In the genomic region with DNA sequence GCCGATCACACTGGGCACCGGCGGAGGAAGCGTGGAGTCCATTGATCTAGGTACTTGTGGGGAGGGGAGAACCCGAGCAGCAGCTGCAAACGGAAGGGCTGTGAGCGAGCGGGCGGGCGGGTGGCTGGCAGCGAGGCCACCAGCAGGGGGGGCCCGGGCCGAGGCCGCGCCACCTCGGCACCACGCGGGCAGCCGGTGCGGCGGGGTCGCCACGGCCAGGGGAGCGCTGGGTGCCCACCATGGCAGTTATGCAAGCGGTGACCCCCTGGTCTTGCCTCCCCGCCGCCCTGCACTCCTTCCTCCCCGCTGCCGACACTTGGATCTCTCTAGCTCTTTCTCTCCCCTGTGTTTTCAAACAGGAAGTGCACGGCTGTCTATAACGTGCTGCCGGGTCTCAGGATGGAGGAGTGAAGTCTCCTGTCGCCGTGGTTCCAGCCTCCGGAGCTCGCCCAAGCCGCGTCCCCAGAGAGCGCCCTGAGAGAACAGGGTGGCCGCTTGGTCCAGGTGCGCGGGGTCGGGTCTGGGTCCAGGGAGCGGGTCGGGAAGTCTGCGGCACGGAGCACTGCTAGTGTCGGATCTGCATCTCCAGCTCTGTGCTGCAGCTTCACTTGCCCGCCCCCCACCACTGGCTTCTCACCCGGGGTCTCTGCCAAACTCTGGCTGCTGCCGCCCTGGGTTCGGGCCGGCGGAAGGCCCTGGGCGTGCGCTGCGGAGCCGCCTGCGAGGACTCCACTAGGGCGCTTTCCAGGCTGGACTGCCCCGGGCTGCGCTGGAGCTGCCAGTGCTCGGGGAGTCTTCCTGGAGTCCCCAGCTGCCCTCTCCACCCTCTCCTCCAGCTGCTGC, we compare ENCODE assay signal across 8 cellular contexts.
DNase-seq lines count a peak whose midpoint lies in the region; ATAC-seq and TF ChIP-seq lines count a peak whose summit lies in the region.

No MANE protein-coding gene starts in this region.

- H3K36me3 Mint-ChIP-seq in stimulated activated effector memory CD8-positive, alpha-beta T cell treated with anti-CD3 and anti-CD28 coated beads, Interleukin-12 subunit alpha, Interleukin-12 subunit beta, amount 100 ng/mL, for 72 hours = peaks cover 9% of the 10 kb centered on the region

- H3K4me3 Mint-ChIP-seq in stimulated activated effector memory CD8-positive, alpha-beta T cell treated with anti-CD3 and anti-CD28 coated beads, Interleukin-12 subunit alpha, Interleukin-12 subunit beta, amount 100 ng/mL, for 72 hours = peak overlapping the region; percentile 89

- H3K27ac ChIP-seq in BLaER1 treated with 17β-estradiol and CSF1 and Interleukin-3, amounts not matched to agents 10 nM and 100 nM = peak overlapping the region in 10 of 11 experiments; percentile 58 to 93 (median 88); a peak in 20 of 22 replicates
- peak overlapping the region; percentile 62 for H3K27ac ChIP-seq in muscle layer of duodenum (ENCODE audit: low read length)

- peak overlapping the region; percentile 67 to 92 (median 85) for H3K9ac ChIP-seq in BLaER1 treated with 17β-estradiol and CSF1 and Interleukin-3, amounts not matched to agents 10 nM and 100 nM

- H3K4me3 ChIP-seq in BLaER1 treated with 17β-estradiol and CSF1 and Interleukin-3, amounts not matched to agents 10 nM and 100 nM = peak overlapping the region; percentile 57 to 88 (median 76)
- peak overlapping the region; percentile 75 to 85 for H3K4me3 ChIP-seq in muscle layer of duodenum (ENCODE audit: low read depth in 1 of 2, low read length in 2 of 2)

- TF ChIP-seq POLR2A in GM19193 (IDR thresholded peaks at IDR 0.05; ENCODE audit: extremely low read depth, insufficient read depth, insufficient read length) = peak; percentile 60
- peak; percentile 70 for TF ChIP-seq POLR2A in erythroblast (IDR thresholded peaks at IDR 0.05; ENCODE audit: low read length)

- peak overlapping the region; percentile 92 for H3K27ac Mint-ChIP-seq in stimulated activated effector memory CD8-positive, alpha-beta T cell treated with anti-CD3 and anti-CD28 coated beads, Interleukin-12 subunit alpha, Interleukin-12 subunit beta, amount 100 ng/mL, for 72 hours

- H3K27me3 ChIP-seq in BLaER1 treated with 17β-estradiol and CSF1 and Interleukin-3, amounts not matched to agents 10 nM and 100 nM = no peaks in the 10 kb centered on the region
- H3K27me3 ChIP-seq in muscle layer of duodenum (ENCODE audit: low read depth, low read length) = no peaks in the 10 kb centered on the region

- H3K9me3 Mint-ChIP-seq in stimulated activated effector memory CD8-positive, alpha-beta T cell treated with anti-CD3 and anti-CD28 coated beads, Interleukin-12 subunit alpha, Interleukin-12 subunit beta, amount 100 ng/mL, for 72 hours = no peaks in the 10 kb centered on the region

- peaks cover 36% of the 10 kb centered on the region for H3K4me1 Mint-ChIP-seq in stimulated activated effector memory CD8-positive, alpha-beta T cell treated with anti-CD3 and anti-CD28 coated beads, Interleukin-12 subunit alpha, Interleukin-12 subunit beta, amount 100 ng/mL, for 72 hours

- H3K9me3 ChIP-seq in BLaER1 treated with 17β-estradiol and CSF1 and Interleukin-3, amounts not matched to agents 10 nM and 100 nM (replicated peaks in 1 of 11) = no peaks in the 10 kb centered on the region
- no peaks in the 10 kb centered on the region for H3K9me3 ChIP-seq in muscle layer of duodenum (ENCODE audit: control insufficient read depth in 1 of 2, low read length in 2 of 2)

- H3K36me3 ChIP-seq in BLaER1 treated with 17β-estradiol and CSF1 and Interleukin-3, amounts not matched to agents 10 nM and 100 nM = peaks cover 15 to 68% (median 21%) of the 10 kb centered on the region in 11 experiments; a peak in 20 of 22 replicates
- H3K36me3 ChIP-seq in muscle layer of duodenum (ENCODE audit: control insufficient read depth in 1 of 2, insufficient read depth in 2 of 2, low read length in 2 of 2) = no peaks in the 10 kb centered on the region

- peak; percentile 85 for ATAC-seq in HG03354 (IDR thresholded peaks at IDR 0.05; ENCODE audit: poor library complexity, severe bottlenecking, unreplicated experiment)
- peak; percentile 96 for ATAC-seq in stimulated activated effector memory CD8-positive, alpha-beta T cell treated with anti-CD3 and anti-CD28 coated beads, Interleukin-12 subunit alpha, Interleukin-12 subunit beta, amount 100 ng/mL, for 72 hours

- peaks cover 62 to 74% (median 64%) of the 10 kb centered on the region in 10 experiments for H3K4me1 ChIP-seq in BLaER1 treated with 17β-estradiol and CSF1 and Interleukin-3, amounts not matched to agents 10 nM and 100 nM
- peaks cover 11 to 21% of the 10 kb centered on the region in 2 donors for H3K4me1 ChIP-seq in muscle layer of duodenum (ENCODE audit: control insufficient read depth in 1 of 2, insufficient read depth in 2 of 2, low read length in 2 of 2)

- H3K4me2 ChIP-seq in BLaER1 treated with 17β-estradiol and CSF1 and Interleukin-3, amounts not matched to agents 10 nM and 100 nM = peak overlapping the region; percentile 86 to 98 (median 95)

- DNase-seq in NOMO-1 treated with dmso at 0.1 percent for 144 hours (lab: John Stamatoyannopoulos, UW; ENCODE audit: unreplicated experiment) = peak; percentile 84
- peak; percentile 65 for DNase-seq in activated T-cell treated with anti-CD3 and anti-CD28 coated beads for 1 hour (ENCODE audit: low read depth)
- peak; percentile 85 to 89 for DNase-seq in erythroblast (lab: John Stamatoyannopoulos, UW)
- DNase-seq in stimulated activated effector memory CD8-positive, alpha-beta T cell treated with anti-CD3 and anti-CD28 coated beads, Interleukin-12 subunit alpha, Interleukin-12 subunit beta, amount 100 ng/mL, for 72 hours (ENCODE audit: low spot score in 2 of 2) = peak; percentile 69 to 86

- peaks cover 3 to 97% (median 21%) of the 10 kb centered on the region in 11 experiments; a peak in 16 of 22 replicates for H4K20me1 ChIP-seq in BLaER1 treated with 17β-estradiol and CSF1 and Interleukin-3, amounts not matched to agents 10 nM and 100 nM

Comparison
In these comparisons a context has a peak if more than half of its experiments do, and no peak if none do; other contexts are left out.
1. Peak in every context shown above with its lines: DNase-seq, ATAC-seq, H3K4me3 ChIP-seq and H3K27ac ChIP-seq.